7 cellular contexts compared by ENCODE assay signal in the genomic region with DNA sequence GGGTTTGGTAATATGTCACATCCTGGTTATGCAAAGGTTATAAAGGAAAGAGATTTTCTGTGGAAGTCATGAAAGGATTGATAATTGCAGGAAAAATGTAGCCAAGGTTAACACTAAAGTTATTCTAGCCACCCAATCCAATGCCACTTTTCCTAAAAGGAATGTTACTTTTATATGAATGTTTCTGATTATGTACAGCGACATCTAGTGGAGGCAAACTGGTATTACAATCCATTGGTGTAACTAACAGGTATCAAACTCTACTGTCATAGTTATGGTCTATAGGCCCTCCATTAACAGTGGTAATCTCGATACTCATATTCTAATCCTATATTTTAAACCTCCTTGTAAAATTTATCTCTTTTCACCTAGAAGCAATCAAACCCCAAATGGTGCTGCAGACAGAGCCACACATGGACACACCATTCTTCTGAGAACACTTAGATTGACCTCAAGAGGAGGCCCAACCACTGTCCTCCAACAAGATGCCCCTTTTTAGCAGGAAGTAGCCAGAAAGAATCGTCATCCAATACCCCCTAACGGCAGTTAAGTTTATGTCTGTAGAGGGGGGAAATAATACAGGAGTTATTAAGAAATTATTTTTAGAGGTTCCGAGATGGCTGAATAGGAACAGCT.
DNase-seq lines count a peak whose midpoint lies in the region; ATAC-seq and TF ChIP-seq lines count a peak whose summit lies in the region.

No MANE protein-coding gene starts in this region.

- H3K27ac ChIP-seq in DND-41 (ENCODE audit: low read length) (peak overlapping the region; percentile 31; the same call in 1 of the 2 replicates), Panc1 (ENCODE audit: low read length) (no peak overlapping the region), neutrophil (no peak overlapping the region)

- H3K79me2 ChIP-seq in DND-41 (ENCODE audit: insufficient read depth, low read length) = no peaks in the 10 kb centered on the region

- H2AFZ ChIP-seq in DND-41 (ENCODE audit: low read depth, low read length) = no peak overlapping the region

- no peak overlapping the region for H3K4me2 ChIP-seq in DND-41 (ENCODE audit: insufficient read depth, low read length)

- H3K36me3 ChIP-seq in DND-41 (ENCODE audit: insufficient read depth, low read length) = 0 out of 2 replicates have a peak, but pooled peaks cover 7% of the 10 kb centered on the region
- H3K36me3 ChIP-seq in Panc1 (ENCODE audit: control insufficient read depth, insufficient read depth, low read length) = no peaks in the 10 kb centered on the region
- H3K36me3 ChIP-seq in neutrophil = no peaks in the 10 kb centered on the region

- ATAC-seq in DND-41 (ENCODE audit: insufficient read depth, low read depth) (peak; percentile 65), HG03354 (IDR thresholded peaks at IDR 0.05; ENCODE audit: poor library complexity, severe bottlenecking, unreplicated experiment) (peak; percentile 52), Panc1 (peak; percentile 66), HG02642 (IDR thresholded peaks at IDR 0.05; ENCODE audit: poor library complexity, unreplicated experiment) (no peak), GM19395 (IDR thresholded peaks at IDR 0.05; ENCODE audit: unreplicated experiment) (no peak)

- no peaks in the 10 kb centered on the region for H3K4me1 ChIP-seq in DND-41 (ENCODE audit: insufficient read depth, low read length)
- H3K4me1 ChIP-seq in Panc1 (ENCODE audit: control insufficient read depth, insufficient read depth, low read length) = no peaks in the 10 kb centered on the region
- no peaks in the 10 kb centered on the region for H3K4me1 ChIP-seq in neutrophil (ENCODE audit: control insufficient read depth in 1 of 2, insufficient read depth in 1 of 2, low read depth in 1 of 2, low read length in 1 of 2)

- DNase-seq in DND-41 (no peak), Panc1 (ENCODE audit: low read depth, low spot score) (peak; percentile 7), epidermal melanocyte (ENCODE audit: insufficient read length, low spot score) (peak; percentile 18)

- no peaks in the 10 kb centered on the region for H4K20me1 ChIP-seq in DND-41 (ENCODE audit: insufficient read depth, low read length)

- H3K9me3 ChIP-seq in DND-41 (ENCODE audit: insufficient read depth, low read length, severe bottlenecking) = peaks cover 24% of the 10 kb centered on the region
- H3K9me3 ChIP-seq in Panc1 (ENCODE audit: control insufficient read depth, insufficient read depth, low read depth, low read length) = no peaks in the 10 kb centered on the region
- no peaks in the 10 kb centered on the region for H3K9me3 ChIP-seq in neutrophil

- BruUV-seq in Panc1 (replicated peaks; lab: Mats Ljungman, UMichigan) = no TSS peak

- H3K27me3 ChIP-seq in DND-41 (ENCODE audit: insufficient read depth, low read length, poor library complexity) = no peaks in the 10 kb centered on the region
- H3K27me3 ChIP-seq in Panc1 (ENCODE audit: control insufficient read depth, insufficient read depth, low read length) = no peaks in the 10 kb centered on the region
- H3K27me3 ChIP-seq in neutrophil = no peaks in the 10 kb centered on the region

- CTCF ChIA-PET in Panc1 (lab: Charles Lee) = no interaction called here

- H3K4me3 ChIP-seq in DND-41 (ENCODE audit: low read depth in 1 of 2, low read length in 2 of 2) = no peak overlapping the region
- no peak overlapping the region for H3K4me3 ChIP-seq in Panc1 (ENCODE audit: low read depth in 2 of 2, low read length in 2 of 2)
- no peak overlapping the region for H3K4me3 ChIP-seq in neutrophil (ENCODE audit: low read depth in 1 of 2, low read length in 1 of 2)

- TF ChIP-seq CTCF in DND-41 (IDR thresholded peaks at IDR 0.05; ENCODE audit: borderline replicate concordance, extremely low read depth, low read length, poor library complexity, severe bottlenecking) = peak; percentile 80
- peak; percentile 76 for TF ChIP-seq CTCF in Panc1 (IDR thresholded peaks at IDR 0.05)
- peak; percentile 85 for TF ChIP-seq CTCF in neutrophil (IDR thresholded peaks at IDR 0.05)

- intact Hi-C loops in Panc1 (cut with micrococcal nuclease; ENCODE audit: unreplicated experiment) = no loop called here

- POLR2A ChIA-PET in Panc1 (lab: Charles Lee) = no interaction called here

- no peak overlapping the region for H3K9ac ChIP-seq in DND-41 (ENCODE audit: low read depth, low read length)

- in situ Hi-C loops in Panc1 (cut with HindIII; ENCODE audit: low pct_unique_long_range_greater_than_20kb, low sequenced_read_pairs) = no loop called here

Comparison
In these comparisons a context has a peak if more than half of its experiments do, and no peak if none do; other contexts are left out.
1. ATAC-seq: peak in DND-41 (single experiment), HG03354 (single experiment) and Panc1 (single experiment); none in HG02642 (single experiment) and GM19395 (single experiment).
2. Peak in every context shown above with its lines, with median percentiles within 50 percentile points of each other: CTCF ChIP-seq.